Comparison of ENCODE assay signal across 22 cellular contexts in the genomic region with DNA sequence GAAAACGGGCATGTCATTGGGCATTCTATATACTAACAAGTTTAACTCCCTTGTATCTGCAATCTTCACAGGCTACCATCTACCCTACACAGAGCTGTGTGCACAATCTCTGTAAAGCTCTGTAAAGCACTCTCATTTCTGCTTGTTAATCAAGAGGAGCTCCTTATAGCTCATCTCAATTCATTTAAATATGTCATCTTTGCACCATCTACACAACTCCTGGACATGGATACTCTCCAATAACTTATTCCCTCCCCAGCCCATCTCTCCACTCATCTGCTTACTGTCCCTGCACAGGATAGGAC.
DNase-seq lines count a peak whose midpoint lies in the region; ATAC-seq and TF ChIP-seq lines count a peak whose summit lies in the region.
"Had no signal": no experiment of that assay in that cellular context is flagged by ENCODE, and none has a peak within 500 bp of the region (broad histone marks: within the 10 kb centered on the region; RNA-seq: fewer than 3 reads in every experiment).

No MANE protein-coding gene starts in this region.

- peak overlapping the region; percentile 95 for H3K27ac Mint-ChIP-seq in activated CD4-positive, alpha-beta T cell treated with anti-CD3 and anti-CD28 coated beads, Interleukin-2, amount 10 ng/mL, durations not matched to agents 24 days and 14 days
- H3K27ac Mint-ChIP-seq in activated naive CD8-positive, alpha-beta T cell treated with anti-CD3 and anti-CD28 coated beads, Interleukin-2, amount 10 ng/mL, durations not matched to agents 7 days and 5 days = peak overlapping the region; percentile 88
- H3K27ac Mint-ChIP-seq: mesothelial cell of epicardium had no signal

- no peak overlapping the region for H3K14ac ChIP-seq in neuronal stem cell (ENCODE audit: low read length)

- no peak overlapping the region for H4K91ac ChIP-seq in neuronal stem cell (ENCODE audit: low read depth, low read length, poor library complexity)

- H3K36me3 Mint-ChIP-seq in activated CD4-positive, alpha-beta T cell treated with anti-CD3 and anti-CD28 coated beads, Interleukin-2, amount 10 ng/mL, durations not matched to agents 24 days and 14 days (ENCODE audit: low read depth) = peaks cover 74% of the 10 kb centered on the region
- H3K36me3 Mint-ChIP-seq in activated naive CD8-positive, alpha-beta T cell treated with anti-CD3 and anti-CD28 coated beads, Interleukin-2, amount 10 ng/mL, durations not matched to agents 7 days and 5 days = peaks cover 78% of the 10 kb centered on the region
- H3K36me3 Mint-ChIP-seq: mesothelial cell of epicardium had no signal

- no peak overlapping the region for H3K23ac ChIP-seq in neuronal stem cell (ENCODE audit: low read depth, low read length, poor library complexity)

- no peak overlapping the region for H3K4me3 ChIP-seq in Loucy (ENCODE audit: low read length, poor library complexity, severe bottlenecking)
- H3K4me3 ChIP-seq in neuronal stem cell (ENCODE audit: low read length in 2 of 2) = no peak overlapping the region
- H3K4me3 ChIP-seq: A549, tibial nerve had no signal

- H3K4me1 ChIP-seq in Loucy (ENCODE audit: insufficient read depth, low read length, poor library complexity, severe bottlenecking) (peaks cover 35% of the 10 kb centered on the region), neuronal stem cell (ENCODE audit: control insufficient read depth in 2 of 2, insufficient read depth in 1 of 2, low read depth in 1 of 2, low read length in 2 of 2) (peaks cover 3 to 6% of the 10 kb centered on the region in 2 donors)
- H3K4me1 ChIP-seq: A549 had no signal

- H3K9me2 ChIP-seq in Loucy (replicated peaks; ENCODE audit: low read depth, low read length) = no peaks in the 10 kb centered on the region

- no peaks in the 10 kb centered on the region for H3K79me1 ChIP-seq in neuronal stem cell (ENCODE audit: low read depth, low read length)

- H4K8ac ChIP-seq in neuronal stem cell (ENCODE audit: low read depth, low read length) = no peak overlapping the region

- H3K27me3 ChIP-seq in Loucy (ENCODE audit: insufficient read depth, low read length, poor library complexity, severe bottlenecking) (no peaks in the 10 kb centered on the region), neuronal stem cell (ENCODE audit: control insufficient read depth in 3 of 3, insufficient read depth in 3 of 3, low read depth in 1 of 3, low read length in 3 of 3) (no peaks in the 10 kb centered on the region)
- H3K27me3 ChIP-seq: neutrophil, tibial nerve had no signal

- H3K9ac ChIP-seq in Loucy (ENCODE audit: low read depth, low read length, poor library complexity, severe bottlenecking) (no peak overlapping the region), neuronal stem cell (ENCODE audit: low read depth, low read length, poor library complexity) (no peak overlapping the region)

- no peak overlapping the region for H2BK12ac ChIP-seq in neuronal stem cell (ENCODE audit: low read length)

- H2AFZ ChIP-seq in Loucy (ENCODE audit: low read length) (no peak overlapping the region), neuronal stem cell (ENCODE audit: low read length) (peak overlapping the region; percentile 13)

- no peak for TF ChIP-seq CTCF in Loucy (conservative IDR thresholded peaks at IDR 0.05; ENCODE audit: low read length)

- intact Hi-C loops in activated CD4-positive, alpha-beta T cell treated with anti-CD3 and anti-CD28 coated beads, Interleukin-2, amount 10 ng/mL, durations not matched to agents 24 days and 14 days (cut with micrococcal nuclease) = loop anchor here (1.0 to 2.0 kb wide), 3 partner anchors 18 to 60 kb away; no protein-coding TSS in a partner anchor

- no peaks in the 10 kb centered on the region for H3K36me3 ChIP-seq in Loucy (ENCODE audit: insufficient read depth, low read length)
- H3K36me3 ChIP-seq in neuronal stem cell (replicated peaks in 1 of 2; ENCODE audit: control insufficient read depth in 2 of 2, insufficient read depth in 2 of 2, low read length in 2 of 2) = no peaks in the 10 kb centered on the region
- H3K36me3 ChIP-seq: neutrophil, tibial nerve had no signal

- DNase-seq in activated CD4-positive, alpha-beta T cell treated with anti-CD3 and anti-CD28 coated beads, Interleukin-2, amount 10 ng/mL, durations not matched to agents 24 days and 14 days = peak; percentile 71
- DNase-seq in activated CD4-positive, alpha-beta T cell treated with anti-CD3 and anti-CD28 coated beads for 4 hours = no peak
- no peak for DNase-seq in activated naive CD8-positive, alpha-beta T cell treated with anti-CD3 and anti-CD28 coated beads, Interleukin-2, amount 10 ng/mL, durations not matched to agents 7 days and 5 days
- DNase-seq in neuronal stem cell (ENCODE audit: low spot score) = no peak
- DNase-seq in islet precursor cell = no peak
- no peak for DNase-seq in NCI-H2029 (lab: John Stamatoyannopoulos, UW)
- DNase-seq: activated CD4-positive, alpha-beta T cell treated with anti-CD3 and anti-CD28 coated beads, Interleukin-2, amount 50 U/mL, for 1 hour; activated effector memory CD4-positive, alpha-beta T cell treated with Interleukin-2 at 50 U/mL for 16 hours; C1 segment of cervical spinal cord; foreskin melanocyte; Karpas-422; NCI-H1417; NCI-H2171 treated with DMSO at 0.1 percent for 48 hours; NCI-H69; stimulated activated CD4-positive, alpha-beta T cell treated with anti-CD3 and anti-CD28 coated beads, Interleukin-12 subunit alpha, Interleukin-12 subunit beta, amount 100 ng/mL, for 4 hours had no signal

- H2BK120ac ChIP-seq in neuronal stem cell (ENCODE audit: low read depth, low read length) = no peak overlapping the region

- POLR2A ChIA-PET in activated naive CD8-positive, alpha-beta T cell treated with anti-CD3 and anti-CD28 coated beads, Interleukin-2, amount 10 ng/mL, durations not matched to agents 7 days and 5 days (lab: Charles Lee) = interaction anchor here (1.2 to 6.9 kb wide), 7 partner anchors 10 to 60 kb away, joined by 3 to 81 read pairs (median 6); no protein-coding TSS in a partner anchor

- no peaks in the 10 kb centered on the region for H4K20me1 ChIP-seq in Loucy (ENCODE audit: insufficient read depth, low read length, poor library complexity, severe bottlenecking)

- no peak overlapping the region for H2BK5ac ChIP-seq in neuronal stem cell (ENCODE audit: low read length)

- H3K4me3 Mint-ChIP-seq in activated CD4-positive, alpha-beta T cell treated with anti-CD3 and anti-CD28 coated beads, Interleukin-2, amount 10 ng/mL, durations not matched to agents 24 days and 14 days = peak overlapping the region; percentile 74
- peak overlapping the region; percentile 55 for H3K4me3 Mint-ChIP-seq in activated naive CD8-positive, alpha-beta T cell treated with anti-CD3 and anti-CD28 coated beads, Interleukin-2, amount 10 ng/mL, durations not matched to agents 7 days and 5 days
- H3K4me3 Mint-ChIP-seq: mesothelial cell of epicardium had no signal

- ATAC-seq in activated naive CD8-positive, alpha-beta T cell treated with anti-CD3 and anti-CD28 coated beads, Interleukin-2, amount 10 ng/mL, durations not matched to agents 7 days and 5 days (ENCODE audit: low read depth) = peak; percentile 35
- no peak for ATAC-seq in GM19397 (IDR thresholded peaks at IDR 0.05; ENCODE audit: unreplicated experiment)
- ATAC-seq: A549 had no signal

- H3K9me3 ChIP-seq in Loucy (ENCODE audit: insufficient read depth, low read depth, low read length) (no peaks in the 10 kb centered on the region), neuronal stem cell (replicated peaks in 1 of 2; ENCODE audit: control insufficient read depth in 2 of 2, insufficient read depth in 1 of 2, low read depth in 1 of 2, low read length in 2 of 2) (peaks cover 0 to 2% of the 10 kb centered on the region in 2 donors)
- H3K9me3 ChIP-seq: A549, neutrophil, tibial nerve had no signal

- H2BK15ac ChIP-seq in neuronal stem cell (ENCODE audit: low read length) = no peak overlapping the region

- no peaks in the 10 kb centered on the region for H3K79me2 ChIP-seq in Loucy (ENCODE audit: insufficient read depth, low read length)

- H3K4me2 ChIP-seq in Loucy (ENCODE audit: low read depth, low read length, poor library complexity, severe bottlenecking) (peak overlapping the region; percentile 21), neuronal stem cell (ENCODE audit: insufficient read depth, low read length, poor library complexity, severe bottlenecking) (no peak overlapping the region)
- H3K4me2 ChIP-seq: A549 had no signal

- H3K27ac ChIP-seq in neuronal stem cell (replicated peaks; ENCODE audit: low read length) = no peak overlapping the region
- H3K27ac ChIP-seq: A549, epithelial cell of prostate, neutrophil had no signal

- H3K4ac ChIP-seq in neuronal stem cell (ENCODE audit: low read length) = no peak overlapping the region

- H3K27me3 Mint-ChIP-seq in activated CD4-positive, alpha-beta T cell treated with anti-CD3 and anti-CD28 coated beads, Interleukin-2, amount 10 ng/mL, durations not matched to agents 24 days and 14 days = no peaks in the 10 kb centered on the region
- no peaks in the 10 kb centered on the region for H3K27me3 Mint-ChIP-seq in activated naive CD8-positive, alpha-beta T cell treated with anti-CD3 and anti-CD28 coated beads, Interleukin-2, amount 10 ng/mL, durations not matched to agents 7 days and 5 days

- no peak overlapping the region for H2AK5ac ChIP-seq in neuronal stem cell (ENCODE audit: low read depth, low read length)

- H3K9me3 Mint-ChIP-seq in activated CD4-positive, alpha-beta T cell treated with anti-CD3 and anti-CD28 coated beads, Interleukin-2, amount 10 ng/mL, durations not matched to agents 24 days and 14 days = no peaks in the 10 kb centered on the region
- no peaks in the 10 kb centered on the region for H3K9me3 Mint-ChIP-seq in activated naive CD8-positive, alpha-beta T cell treated with anti-CD3 and anti-CD28 coated beads, Interleukin-2, amount 10 ng/mL, durations not matched to agents 7 days and 5 days
- H3K9me3 Mint-ChIP-seq: mesothelial cell of epicardium had no signal

- WGBS in neuronal stem cell (ENCODE audit: extremely low coverage in 2 of 2, insufficient read length in 2 of 2, insufficient replicate concordance in 1 of 2), 2 donors = no CpG with 5 or more reads among the region's 1 CpG

- H3K18ac ChIP-seq in neuronal stem cell (ENCODE audit: low read length) = no peak overlapping the region

- no peaks in the 10 kb centered on the region for H3F3A ChIP-seq in Loucy (ENCODE audit: low read depth)

- H3K4me1 Mint-ChIP-seq in activated CD4-positive, alpha-beta T cell treated with anti-CD3 and anti-CD28 coated beads, Interleukin-2, amount 10 ng/mL, durations not matched to agents 24 days and 14 days = peaks cover 73% of the 10 kb centered on the region
- peaks cover 66% of the 10 kb centered on the region for H3K4me1 Mint-ChIP-seq in activated naive CD8-positive, alpha-beta T cell treated with anti-CD3 and anti-CD28 coated beads, Interleukin-2, amount 10 ng/mL, durations not matched to agents 7 days and 5 days
